2 cellular contexts compared by ENCODE assay signal in the genomic region with DNA sequence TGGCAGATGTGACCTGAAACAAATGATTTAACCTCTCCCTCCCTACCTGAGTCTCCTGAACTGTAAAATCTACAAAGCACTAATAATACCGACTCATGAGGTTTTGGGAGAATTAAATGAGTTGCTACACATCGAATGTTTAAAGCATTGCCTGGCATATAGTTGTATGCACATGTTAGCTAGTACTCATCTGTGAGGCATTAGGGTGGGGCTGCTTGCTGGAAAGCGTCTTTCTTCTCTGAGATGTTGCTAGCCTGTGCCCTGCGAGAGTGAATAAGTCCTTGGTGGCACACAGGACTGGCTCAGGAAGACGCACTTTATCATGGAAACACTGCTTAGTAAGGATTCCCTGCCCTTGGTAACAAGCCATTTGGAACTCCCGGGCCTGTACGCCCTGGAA.
A peak's percentile ranks its signal among the peaks of the same experiment; 100 is the strongest.
TF ChIP-seq lines count a peak whose summit lies in the region.

No MANE protein-coding gene starts in this region.

TF ChIP-seq in IMR-90, 13 proteins besides CTCF, POLR2A, EP300 and RAD21:
- TF ChIP-seq CEBPB (IDR thresholded peaks at IDR 0.05; ENCODE audit: low read depth, low read length): peak; percentile 29; the same call in 1 of the 2 replicates
- no peak for TF ChIP-seq RFX5 (IDR thresholded peaks at IDR 0.05; ENCODE audit: low read depth, low read length)
- TF ChIP-seq SMC3 (IDR thresholded peaks at IDR 0.05; ENCODE audit: low read depth, low read length): no peak

TF ChIP-seq in H1, 55 proteins besides CTCF, POLR2A, EP300 and RAD21:
- TF ChIP-seq SIX5 (IDR thresholded peaks at IDR 0.05; ENCODE audit: low read depth, low read length) (no peak), TEAD4 (IDR thresholded peaks at IDR 0.05; ENCODE audit: low read depth, low read length) (no peak)
